ENCODE assay signal across 9 cellular contexts in genomic region chr19:52442179-52442578, GRCh38. TPM values are rescaled to one million over a fixed set of nuclear protein-coding genes. Genes with fewer than 3 reads are reported as not detected.
"Had no signal": no experiment of that assay in that cellular context is flagged by ENCODE, and none has a peak within 500 bp of the region (broad histone marks: within the 10 kb centered on the region; RNA-seq: fewer than 3 reads in every experiment).

No MANE protein-coding gene starts in this region.

- DNase-seq: GDM1, GF-D8 had no signal

- H3K4me3 ChIP-seq: GM12878 had no signal

- ATAC-seq: GM12878 had no signal

- FAIRE-seq: G401.6, GM12878, GM12891, GM12892, GM18507, GM19239 had no signal

RNA-seq across cellular contexts. Expression of gene ZNF578, which starts 11.2 kb away (rescaled TPM):
- total RNA-seq: G401 had no signal

RNA-seq across cellular contexts. Expression of gene ZNF534, which starts 13.2 kb away (rescaled TPM):
- total RNA-seq: G401, GM12878 had no signal

RNA-seq across cellular contexts. Expression of gene ZNF528, which starts 44.5 kb away (rescaled TPM):
- total RNA-seq: G401 had no signal
